8 cellular contexts compared by ENCODE assay signal in the genomic region with DNA sequence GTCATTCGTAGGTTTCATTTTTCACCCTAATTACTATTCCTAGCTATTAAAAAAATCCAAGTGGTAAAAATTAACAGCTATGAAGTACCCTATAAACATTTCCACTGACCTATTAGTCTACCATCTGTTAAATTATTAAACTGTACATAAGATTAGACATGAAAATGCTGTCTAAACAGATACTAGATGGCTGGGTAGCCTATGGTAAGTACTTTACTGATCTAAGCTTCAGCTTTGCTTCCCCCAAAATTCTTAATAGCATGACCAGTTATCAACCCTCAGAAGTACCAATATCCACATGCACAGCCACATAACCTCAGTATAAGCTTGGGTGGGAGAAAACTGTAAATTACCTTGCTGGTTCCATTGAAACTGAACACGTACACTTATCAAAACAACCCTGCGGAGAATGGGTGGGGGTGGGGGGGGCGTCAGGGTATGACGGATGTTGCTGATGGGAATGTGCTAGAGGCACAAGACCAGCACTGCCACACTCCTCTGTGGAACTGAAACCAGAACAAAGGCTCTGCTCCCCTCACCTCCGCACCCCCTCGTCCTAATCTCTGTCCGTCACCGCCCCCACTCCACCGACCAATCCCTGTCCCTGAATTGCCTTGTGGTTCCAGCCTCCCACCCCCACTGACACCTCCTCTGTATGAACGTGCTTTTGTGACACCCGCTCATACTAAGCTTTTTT. TPM values are rescaled to one million over a fixed set of nuclear protein-coding genes. Genes with fewer than 3 reads are reported as not detected.
DNase-seq lines count a peak whose midpoint lies in the region; ATAC-seq lines count a peak whose summit lies in the region.

No MANE protein-coding gene starts in this region.

- peak overlapping the region; percentile 38 for H3K27ac Mint-ChIP-seq in activated CD4-positive, alpha-beta memory T cell treated with anti-CD3 and anti-CD28 coated beads for 36 hours

- H3K4me3 Mint-ChIP-seq in activated CD4-positive, alpha-beta memory T cell treated with anti-CD3 and anti-CD28 coated beads for 36 hours, result peak overlapping the region; percentile 34

- CTCF ChIA-PET in activated CD4-positive, alpha-beta memory T cell treated with anti-CD3 and anti-CD28 coated beads for 36 hours (lab: Charles Lee), result interaction anchor here (1.6 to 3.0 kb wide), 3 partner anchors 49 to 177 kb away, joined by 5 to 15 read pairs (median 7); no protein-coding TSS in a partner anchor

- no peaks in the 10 kb centered on the region for H3K36me3 Mint-ChIP-seq in activated CD4-positive, alpha-beta memory T cell treated with anti-CD3 and anti-CD28 coated beads for 36 hours

- peak; percentile 73 for ATAC-seq in GM19463 (IDR thresholded peaks at IDR 0.05; ENCODE audit: unreplicated experiment)
- peak; percentile 53 for ATAC-seq in HG03457 (IDR thresholded peaks at IDR 0.05; ENCODE audit: unreplicated experiment)
- ATAC-seq in GM18519 (IDR thresholded peaks at IDR 0.05; ENCODE audit: low FRiP score, unreplicated experiment), result no peak

- DNase-seq in activated CD4-positive, alpha-beta memory T cell treated with anti-CD3 and anti-CD28 coated beads for 36 hours, result peak; percentile 88
- peak in 40 of 42 donors; percentile 16 to 76 (median 42) for DNase-seq in head of caudate nucleus
- DNase-seq in stimulated activated CD8-positive, alpha-beta memory T cell treated with anti-CD3 and anti-CD28 coated beads, Interleukin-15, amount 100 ng/mL, for 1 hour (ENCODE audit: low read depth), result peak; percentile 46
- no peak for DNase-seq in 8988T
- DNase-seq in GM03348 (ENCODE audit: low spot score), result no peak

- no peaks in the 10 kb centered on the region for H3K9me3 Mint-ChIP-seq in activated CD4-positive, alpha-beta memory T cell treated with anti-CD3 and anti-CD28 coated beads for 36 hours

- no peaks in the 10 kb centered on the region for H3K27me3 Mint-ChIP-seq in activated CD4-positive, alpha-beta memory T cell treated with anti-CD3 and anti-CD28 coated beads for 36 hours

- peaks cover 39% of the 10 kb centered on the region for H3K4me1 Mint-ChIP-seq in activated CD4-positive, alpha-beta memory T cell treated with anti-CD3 and anti-CD28 coated beads for 36 hours (ENCODE audit: low read depth)

- intact Hi-C loops in activated CD4-positive, alpha-beta memory T cell treated with anti-CD3 and anti-CD28 coated beads for 36 hours (cut with micrococcal nuclease), result loop anchor here (1.0 to 5.0 kb wide), 3 partner anchors 8 to 48 kb away; a partner anchor contains a TSS
- intact Hi-C loops in head of caudate nucleus (cut with DNase I), result no loop called here

- POLR2A ChIA-PET in activated CD4-positive, alpha-beta memory T cell treated with anti-CD3 and anti-CD28 coated beads for 36 hours (lab: Charles Lee), result interaction anchor here (0.9 to 3.8 kb wide), 7 partner anchors 8 to 144 kb away, joined by 3 to 37 read pairs (median 3); a partner anchor contains a TSS

RNA-seq across cellular contexts. Expression of a gene that starts 45.3 kb away (rescaled TPM):
- total RNA-seq in activated CD4-positive, alpha-beta memory T cell treated with anti-CD3 and anti-CD28 coated beads for 36 hours, result 10 to 100 TPM; 20.9 to 21.4 TPM

Comparison
In these comparisons a context has a peak if more than half of its experiments do, and no peak if none do; other contexts are left out.
1. DNase-seq: peak in activated CD4-positive, alpha-beta memory T cell treated with anti-CD3 and anti-CD28 coated beads for 36 hours (single experiment), head of caudate nucleus (40 of 42) and stimulated activated CD8-positive, alpha-beta memory T cell treated with anti-CD3 and anti-CD28 coated beads, Interleukin-15, amount 100 ng/mL, for 1 hour (single experiment); none in 8988T (single experiment) and GM03348 (single experiment).